ENCODE assay signal across 8 cellular contexts in the genomic region with DNA sequence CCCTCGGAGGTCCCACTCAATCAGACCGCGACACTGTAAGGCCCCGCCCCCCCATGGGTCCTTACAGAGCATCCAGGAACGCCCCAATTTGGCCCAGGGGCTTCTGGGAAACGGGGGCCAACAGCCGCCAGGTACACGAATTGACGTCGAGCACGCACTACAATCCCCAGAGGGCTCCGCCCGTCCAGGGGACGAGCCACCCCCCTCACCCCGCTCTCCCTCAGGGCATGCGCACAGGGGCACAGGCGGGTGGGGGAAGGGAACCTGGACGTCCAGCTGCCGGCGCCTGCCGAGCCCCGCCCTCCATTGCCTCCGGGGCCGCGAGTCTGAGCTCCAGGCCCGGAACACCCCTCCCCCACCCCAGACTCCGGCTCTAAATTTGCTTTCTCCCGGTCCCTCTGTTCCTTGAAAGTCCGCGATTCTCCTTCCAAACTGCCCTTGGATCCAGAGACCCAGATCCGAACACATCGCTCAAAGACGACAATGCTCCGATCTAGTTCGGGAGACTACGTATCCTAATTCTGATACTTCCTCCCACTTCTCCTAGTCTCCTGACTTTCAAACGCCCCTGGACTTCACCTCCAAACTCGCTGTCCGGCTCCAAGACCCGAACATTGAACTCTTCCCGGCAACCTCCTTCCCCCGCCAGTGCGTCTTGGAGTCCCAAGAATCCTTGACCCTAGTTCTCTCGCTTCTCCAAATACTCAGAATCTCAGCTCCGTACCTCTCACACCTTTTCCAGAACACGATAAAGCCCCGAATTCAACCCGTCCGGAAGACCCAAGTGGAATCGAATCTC. TPM values are rescaled to one million over a fixed set of nuclear protein-coding genes. Genes with fewer than 3 reads are reported as not detected.
DNase-seq lines count a peak whose midpoint lies in the region; ATAC-seq, FAIRE-seq and TF ChIP-seq lines count a peak whose summit lies in the region.

No MANE protein-coding gene starts in this region.

- no peak overlapping the region for H3K14ac ChIP-seq in H1 (ENCODE audit: insufficient read length)

- peak overlapping the region; percentile 94 for H3K56ac ChIP-seq in H1 (replicated peaks; ENCODE audit: insufficient read length, low read depth, low read length)
- peak overlapping the region; percentile 100 for H3K56ac ChIP-seq in mesendoderm (ENCODE audit: low read length)

- DNase-seq in COLO668 (lab: John Stamatoyannopoulos, UW; ENCODE audit: unreplicated experiment) (peak; percentile 99), HTR-8/SVneo (ENCODE audit: insufficient read length, low spot score) (peak; percentile 98), NOMO-1 treated with DMSO at 0.1 percent for 48 hours (lab: John Stamatoyannopoulos, UW; ENCODE audit: unreplicated experiment) (peak; percentile 99), H1 (ENCODE audit: low read depth in 1 of 2, low spot score in 2 of 2) (peak; percentile 97 to 99), mesendoderm (peak; percentile 100)
- peak; percentile 100 for DNase-seq in activated CD8-positive, alpha-beta memory T cell treated with anti-CD3 and anti-CD28 coated beads, Interleukin-2, amount 10 ng/mL, durations not matched to agents 7 days and 5 days
- DNase-seq in stimulated activated CD8-positive, alpha-beta memory T cell treated with anti-CD3 and anti-CD28 coated beads, Interleukin-12 subunit alpha, Interleukin-12 subunit beta, amount 100 ng/mL, for 4 hours (ENCODE audit: low read depth) = peak; percentile 97

- peak in 1 of 2 experiments; percentile 59; a peak in 1 of 3 replicates for TF ChIP-seq EP300 in H1 (IDR thresholded peaks at IDR 0.05; ENCODE audit: borderline replicate concordance in 1 of 2, low read depth in 2 of 2, low read length in 2 of 2)

- peak overlapping the region; percentile 97 for H3K27ac Mint-ChIP-seq in activated CD8-positive, alpha-beta memory T cell treated with anti-CD3 and anti-CD28 coated beads, Interleukin-2, amount 10 ng/mL, durations not matched to agents 7 days and 5 days

- peaks cover 22% of the 10 kb centered on the region for H3K4me1 Mint-ChIP-seq in activated CD8-positive, alpha-beta memory T cell treated with anti-CD3 and anti-CD28 coated beads, Interleukin-2, amount 10 ng/mL, durations not matched to agents 7 days and 5 days

- H3K4ac ChIP-seq in H1 (replicated peaks; ENCODE audit: insufficient read length, low read depth, low read length) = peak overlapping the region; percentile 93
- H3K4ac ChIP-seq in mesendoderm (ENCODE audit: low read depth, low read length) = peak overlapping the region; percentile 92

- no peak for TF ChIP-seq RAD21 in H1 (IDR thresholded peaks at IDR 0.05 in 1 of 2, conservative IDR thresholded peaks at IDR 0.05 in 1 of 2; ENCODE audit: low read depth in 2 of 2, low read length in 2 of 2)

- H3K27me3 ChIP-seq in H1 (replicated peaks in 1 of 4; ENCODE audit: control insufficient read depth in 3 of 4, extremely low read depth in 1 of 4, insufficient read depth in 3 of 4, low read length in 3 of 4) = no peaks in the 10 kb centered on the region
- no peaks in the 10 kb centered on the region for H3K27me3 ChIP-seq in mesendoderm (ENCODE audit: insufficient read depth, low read length, poor library complexity)

- H3K9me3 ChIP-seq in H1 (ENCODE audit: insufficient read depth in 2 of 2, low read depth in 1 of 2, low read length in 1 of 2) = no peaks in the 10 kb centered on the region

- peak overlapping the region; percentile 95 for H3K18ac ChIP-seq in H1 (ENCODE audit: extremely low read depth, low read length)
- H3K18ac ChIP-seq in mesendoderm (ENCODE audit: low read length) = peak overlapping the region; percentile 93

- H2BK15ac ChIP-seq in H1 (ENCODE audit: low read length) = no peak overlapping the region
- no peak overlapping the region for H2BK15ac ChIP-seq in mesendoderm (replicated peaks; ENCODE audit: low read depth)

- no peak overlapping the region for H2BK20ac ChIP-seq in H1 (ENCODE audit: low read length)

- H3K79me1 ChIP-seq in H1 (ENCODE audit: low read depth, low read length) (no peaks in the 10 kb centered on the region; the same call in 1 of the 2 replicates), mesendoderm (ENCODE audit: low read length) (peaks cover 11% of the 10 kb centered on the region)

- H3K23ac ChIP-seq in H1 (ENCODE audit: insufficient read length) (no peak overlapping the region), mesendoderm (ENCODE audit: low read length) (peak overlapping the region; percentile 74)

- H3K9ac ChIP-seq in H1 (replicated peaks in 1 of 4; ENCODE audit: extremely low read depth in 1 of 4, low read depth in 3 of 4, low read length in 3 of 4) (peak overlapping the region; percentile 65 to 96 (median 88)), mesendoderm (ENCODE audit: low read length) (peak overlapping the region; percentile 99)

- POLR2A ChIA-PET in H1 (lab: Charles Lee; ENCODE audit: partially characterized antibody) = interaction anchor here (0.7 to 4.4 kb wide), 27 partner anchors 10 to 1139 kb away, joined by 3 to 40 read pairs (median 4); partner anchors contain the start of genes BLVRB, DYRK1B, PRX and SERTAD1

- no peak overlapping the region for H2AFZ ChIP-seq in H1 (ENCODE audit: low read length)

- H3K36me3 Mint-ChIP-seq in activated CD8-positive, alpha-beta memory T cell treated with anti-CD3 and anti-CD28 coated beads, Interleukin-2, amount 10 ng/mL, durations not matched to agents 7 days and 5 days = peaks cover 7% of the 10 kb centered on the region

- H3K27ac ChIP-seq in H1 (ENCODE audit: low read depth, low read length) (peak overlapping the region; percentile 82), mesendoderm (ENCODE audit: low read depth, low read length) (peak overlapping the region; percentile 96)

- H3K79me2 ChIP-seq in H1 (ENCODE audit: control insufficient read depth in 1 of 2, insufficient read depth in 2 of 2, low read length in 2 of 2) (peaks cover 0 to 23% of the 10 kb centered on the region in 2 experiments; a peak in 2 of 4 replicates), mesendoderm (ENCODE audit: control insufficient read depth, insufficient read depth, low read length) (peaks cover 23% of the 10 kb centered on the region)

- peak in 1 of 2 experiments; percentile 10; a peak in 1 of 3 replicates for TF ChIP-seq POLR2A in H1 (IDR thresholded peaks at IDR 0.05; ENCODE audit: control extremely low read depth in 1 of 2, low read depth in 2 of 2, low read length in 2 of 2)

- H3K36me3 ChIP-seq in H1 (ENCODE audit: control insufficient read depth in 2 of 4, insufficient read depth in 4 of 4, low read length in 3 of 4) (peaks cover 9 to 17% (median 11%) of the 10 kb centered on the region in 4 experiments; a peak in 6 of 8 replicates), mesendoderm (ENCODE audit: control insufficient read depth, insufficient read depth, low read length) (peaks cover 2% of the 10 kb centered on the region)

- FAIRE-seq in HTR-8/SVneo (lab: Jason Lieb, UNC) (peak; percentile 85), H1 (lab: Jason Lieb, UNC) (no peak)

- H4K20me1 ChIP-seq in H1 (replicated peaks in 1 of 2; ENCODE audit: control insufficient read depth in 1 of 2, insufficient read depth in 2 of 2, low read length in 2 of 2) = peaks cover 0 to 5% of the 10 kb centered on the region in 2 experiments

- H3K4me3 Mint-ChIP-seq in activated CD8-positive, alpha-beta memory T cell treated with anti-CD3 and anti-CD28 coated beads, Interleukin-2, amount 10 ng/mL, durations not matched to agents 7 days and 5 days = peak overlapping the region; percentile 95

- H3K4me3 ChIP-seq in H1 (ENCODE audit: extremely low read depth in 1 of 4, insufficient read depth in 2 of 4, low read depth in 3 of 4, low read length in 4 of 4) (peak overlapping the region; percentile 97 to 99 (median 98)), mesendoderm (ENCODE audit: low read length) (peak overlapping the region; percentile 100)

- WGBS in H1 (ENCODE audit: extremely low coverage in 1 of 2, insufficient coverage in 1 of 2, insufficient read length in 1 of 2, insufficient replicate concordance in 2 of 2, low coverage in 1 of 2, low lambda C conversion rate in 2 of 2, missing lambda C conversion rate in 1 of 2), 2 experiments = 3% methylated on average over 41 of the region's 50 CpGs; no CpG with 5 or more reads in 1 of the 2 experiments
- WGBS in mesendoderm (ENCODE audit: extremely low coverage, insufficient coverage, low lambda C conversion rate) = no CpG with 5 or more reads among the region's 50 CpGs

- peak overlapping the region; percentile 57 to 77 for H3K4me2 ChIP-seq in H1 (ENCODE audit: insufficient read depth in 1 of 2, low read depth in 2 of 2, low read length in 2 of 2)
- H3K4me2 ChIP-seq in mesendoderm (ENCODE audit: low read length) = peak overlapping the region; percentile 23

- H4K8ac ChIP-seq in H1 (ENCODE audit: extremely low read depth, insufficient read depth, low read length) (no peak overlapping the region), mesendoderm (ENCODE audit: low read depth, low read length) (no peak overlapping the region)

- H3K27me3 Mint-ChIP-seq in activated CD8-positive, alpha-beta memory T cell treated with anti-CD3 and anti-CD28 coated beads, Interleukin-2, amount 10 ng/mL, durations not matched to agents 7 days and 5 days = no peaks in the 10 kb centered on the region

- no peak for TF ChIP-seq CTCF in H1 (IDR thresholded peaks at IDR 0.05; ENCODE audit: control extremely low read depth in 1 of 3, insufficient read depth in 1 of 3, low read depth in 1 of 3, low read length in 3 of 3)

- H3K23me2 ChIP-seq in H1 (ENCODE audit: low read depth, low read length) = peaks cover 7% of the 10 kb centered on the region; the same call in 1 of the 2 replicates

- CTCF ChIA-PET in activated CD8-positive, alpha-beta memory T cell treated with anti-CD3 and anti-CD28 coated beads, Interleukin-2, amount 10 ng/mL, durations not matched to agents 7 days and 5 days (lab: Charles Lee) = interaction anchor here (1.0 to 3.0 kb wide), 12 partner anchors 10 to 162 kb away, joined by 3 to 28 read pairs (median 6); partner anchors contain the start of genes BLVRB and SERTAD1
- CTCF ChIA-PET in H1 (lab: Charles Lee; ENCODE audit: partially characterized antibody) = interaction anchor here (0.9 to 2.1 kb wide), 6 partner anchors 10 to 139 kb away, joined by 3 to 13 read pairs (median 6); partner anchors contain the start of genes BLVRB and SERTAD1

- H2AK5ac ChIP-seq in H1 (ENCODE audit: low read depth, low read length) (peak overlapping the region; percentile 77; the same call in 1 of the 2 replicates), mesendoderm (ENCODE audit: low read length) (peak overlapping the region; percentile 97)

- H2BK5ac ChIP-seq in H1 (ENCODE audit: low read depth, low read length) (peak overlapping the region; percentile 95), mesendoderm (ENCODE audit: low read length) (peak overlapping the region; percentile 99)

- ATAC-seq in GM21367 (IDR thresholded peaks at IDR 0.05; ENCODE audit: unreplicated experiment) = peak; percentile 62
- ATAC-seq in activated CD8-positive, alpha-beta memory T cell treated with anti-CD3 and anti-CD28 coated beads, Interleukin-2, amount 10 ng/mL, durations not matched to agents 7 days and 5 days = peak; percentile 82

- H3K4me1 ChIP-seq in H1 (replicated peaks in 1 of 4; ENCODE audit: control insufficient read depth in 3 of 4, insufficient read depth in 4 of 4, low read length in 3 of 4) (peaks cover 3 to 9% (median 7%) of the 10 kb centered on the region in 4 experiments; a peak in 6 of 7 replicates), mesendoderm (ENCODE audit: control insufficient read depth, low read depth, low read length) (no peaks in the 10 kb centered on the region)

- H4K91ac ChIP-seq in H1 (replicated peaks; ENCODE audit: insufficient read length, low read length) = peak overlapping the region; percentile 52

- no peaks in the 10 kb centered on the region for H3K9me3 Mint-ChIP-seq in activated CD8-positive, alpha-beta memory T cell treated with anti-CD3 and anti-CD28 coated beads, Interleukin-2, amount 10 ng/mL, durations not matched to agents 7 days and 5 days (ENCODE audit: low read depth)

- peak overlapping the region; percentile 47 for H2BK120ac ChIP-seq in H1 (replicated peaks; ENCODE audit: low read depth, low read length)
- peak overlapping the region; percentile 62 for H2BK120ac ChIP-seq in mesendoderm (ENCODE audit: low read depth, low read length)

- peak overlapping the region; percentile 98 for H4K5ac ChIP-seq in H1 (ENCODE audit: insufficient read length, low read depth, low read length)
- no peak overlapping the region for H4K5ac ChIP-seq in mesendoderm (ENCODE audit: low read length)

- H2BK12ac ChIP-seq in H1 (ENCODE audit: low read depth, low read length) = peak overlapping the region; percentile 68; the same call in 1 of the 2 replicates

RNA-seq across cellular contexts. Expression of gene SERTAD3, which starts 0.8 kb away (rescaled TPM):
- total RNA-seq in activated CD8-positive, alpha-beta memory T cell treated with anti-CD3 and anti-CD28 coated beads, Interleukin-2, amount 10 ng/mL, durations not matched to agents 7 days and 5 days = 10 to 100 TPM; 13.4 to 13.7 TPM
- total RNA-seq in H1 (2021; fragmentation: NEBNext Ultra II Directional; extraction: Animal tissue kit (Norgen Biotek cat#: 25700)) = 32.1 and 33.4 TPM in 2 replicates
- 15.1 and 23.5 TPM in 2 replicates for polyA plus RNA-seq in H1 (2011; rRNA removed)
- 14.4 TPM for polyA plus RNA-seq in H1 (2011; cell fraction: cytosol; rRNA removed)
- 17.5 TPM for polyA plus RNA-seq in H1 (2011; cell fraction: nucleus; rRNA removed)
- 19.0 to 27.4 TPM (median 21.0 TPM) in 4 replicates for polyA plus RNA-seq in H1 (2012, experiment 1 of 2)
- 29.2 TPM for polyA plus RNA-seq in H1 (2012, experiment 2 of 2)
- 11.0 TPM for polyA plus RNA-seq in H1 (2013, experiment 1 of 2)
- polyA plus RNA-seq in H1 (2013, experiment 2 of 2) = 10.4 TPM
- 18.8 and 25.3 TPM in 2 replicates for polyA minus RNA-seq in H1 (2011; rRNA and poly(A)+ RNA removed)
- polyA minus RNA-seq in H1 (2011; cell fraction: cytosol; rRNA and poly(A)+ RNA removed) = 34.3 TPM
- polyA minus RNA-seq in H1 (2011; cell fraction: nucleus; rRNA and poly(A)+ RNA removed) = 11.6 TPM
- 8.4 TPM for polyA plus RNA-seq in mesendoderm (2013, experiment 1 of 2)
- 8.1 TPM for polyA plus RNA-seq in mesendoderm (2013, experiment 2 of 2)

RNA-seq across cellular contexts. Expression of gene SERTAD1, which starts 17.5 kb away (rescaled TPM):
- 1 to 10 TPM; 9.4 to 9.6 TPM for total RNA-seq in activated CD8-positive, alpha-beta memory T cell treated with anti-CD3 and anti-CD28 coated beads, Interleukin-2, amount 10 ng/mL, durations not matched to agents 7 days and 5 days
- 4.9 and 5.4 TPM in 2 replicates for total RNA-seq in H1 (2021; fragmentation: NEBNext Ultra II Directional; extraction: Animal tissue kit (Norgen Biotek cat#: 25700))
- polyA plus RNA-seq in H1 (2011; rRNA removed) = 6.6 and 8.0 TPM in 2 replicates
- polyA plus RNA-seq in H1 (2011; cell fraction: cytosol; rRNA removed) = 5.9 TPM
- 5.4 TPM for polyA plus RNA-seq in H1 (2011; cell fraction: nucleus; rRNA removed)
- 3.8 to 5.5 TPM (median 4.9 TPM) in 4 replicates for polyA plus RNA-seq in H1 (2012, experiment 1 of 2)
- polyA plus RNA-seq in H1 (2012, experiment 2 of 2) = 6.4 TPM
- polyA plus RNA-seq in H1 (2013, experiment 1 of 2) = 3.4 TPM
- 3.1 TPM for polyA plus RNA-seq in H1 (2013, experiment 2 of 2)
- 1.3 and 2.1 TPM in 2 replicates for polyA minus RNA-seq in H1 (2011; rRNA and poly(A)+ RNA removed)
- 2.4 TPM for polyA minus RNA-seq in H1 (2011; cell fraction: cytosol; rRNA and poly(A)+ RNA removed)
- 2.6 TPM for polyA minus RNA-seq in H1 (2011; cell fraction: nucleus; rRNA and poly(A)+ RNA removed)
- 2.3 TPM for polyA plus RNA-seq in mesendoderm (2013, experiment 1 of 2)
- polyA plus RNA-seq in mesendoderm (2013, experiment 2 of 2) = 2.5 TPM

RNA-seq across cellular contexts. Expression of gene BLVRB, which starts 22.2 kb away (rescaled TPM):
- 10 to 100 TPM; 12.9 to 23.3 TPM for total RNA-seq in activated CD8-positive, alpha-beta memory T cell treated with anti-CD3 and anti-CD28 coated beads, Interleukin-2, amount 10 ng/mL, durations not matched to agents 7 days and 5 days
- 28.7 and 32.3 TPM in 2 replicates for total RNA-seq in H1 (2021; fragmentation: NEBNext Ultra II Directional; extraction: Animal tissue kit (Norgen Biotek cat#: 25700))
- polyA plus RNA-seq in H1 (2011; rRNA removed) = 182 and 196 TPM in 2 replicates
- 134 TPM for polyA plus RNA-seq in H1 (2011; cell fraction: cytosol; rRNA removed)
- polyA plus RNA-seq in H1 (2011; cell fraction: nucleus; rRNA removed) = 82.5 TPM
- polyA plus RNA-seq in H1 (2012, experiment 1 of 2) = 36.4 to 73.2 TPM (median 66.2 TPM) in 4 replicates
- 60.9 TPM for polyA plus RNA-seq in H1 (2012, experiment 2 of 2)
- 43.5 TPM for polyA plus RNA-seq in H1 (2013, experiment 1 of 2)
- polyA plus RNA-seq in H1 (2013, experiment 2 of 2) = 41.3 TPM
- 37.7 and 38.8 TPM in 2 replicates for polyA minus RNA-seq in H1 (2011; rRNA and poly(A)+ RNA removed)
- polyA minus RNA-seq in H1 (2011; cell fraction: cytosol; rRNA and poly(A)+ RNA removed) = 41.1 TPM
- 29.0 TPM for polyA minus RNA-seq in H1 (2011; cell fraction: nucleus; rRNA and poly(A)+ RNA removed)
- 19.8 TPM for polyA plus RNA-seq in mesendoderm (2013, experiment 1 of 2)
- 20.7 TPM for polyA plus RNA-seq in mesendoderm (2013, experiment 2 of 2)

RNA-seq across cellular contexts. Expression of gene SPTBN4, which starts 23.5 kb away (rescaled TPM):
- under 1 TPM; 0.30 to 0.44 TPM for total RNA-seq in activated CD8-positive, alpha-beta memory T cell treated with anti-CD3 and anti-CD28 coated beads, Interleukin-2, amount 10 ng/mL, durations not matched to agents 7 days and 5 days
- 1.9 and 3.4 TPM in 2 replicates for total RNA-seq in H1 (2021; fragmentation: NEBNext Ultra II Directional; extraction: Animal tissue kit (Norgen Biotek cat#: 25700))
- polyA plus RNA-seq in H1 (2011; rRNA removed) = 3.0 and 4.7 TPM in 2 replicates
- polyA plus RNA-seq in H1 (2011; cell fraction: cytosol; rRNA removed) = 5.7 TPM
- polyA plus RNA-seq in H1 (2011; cell fraction: nucleus; rRNA removed) = 6.7 TPM
- polyA plus RNA-seq in H1 (2012, experiment 1 of 2) = 3.3 to 7.4 TPM (median 5.5 TPM) in 4 replicates
- 2.0 TPM for polyA plus RNA-seq in H1 (2012, experiment 2 of 2)
- 2.4 TPM for polyA plus RNA-seq in H1 (2013, experiment 1 of 2)
- 1.8 TPM for polyA plus RNA-seq in H1 (2013, experiment 2 of 2)
- 1.3 and 2.0 TPM in 2 replicates for polyA minus RNA-seq in H1 (2011; rRNA and poly(A)+ RNA removed)
- 1.8 TPM for polyA minus RNA-seq in H1 (2011; cell fraction: cytosol; rRNA and poly(A)+ RNA removed)
- polyA minus RNA-seq in H1 (2011; cell fraction: nucleus; rRNA and poly(A)+ RNA removed) = 1.6 TPM
- 0.25 TPM for polyA plus RNA-seq in mesendoderm (2013, experiment 1 of 2)
- polyA plus RNA-seq in mesendoderm (2013, experiment 2 of 2) = 0.22 TPM

RNA-seq across cellular contexts. Expression of gene PRX, which starts 30.2 kb away (rescaled TPM):
- total RNA-seq in activated CD8-positive, alpha-beta memory T cell treated with anti-CD3 and anti-CD28 coated beads, Interleukin-2, amount 10 ng/mL, durations not matched to agents 7 days and 5 days = 1 to 10 TPM in 1 of 2 experiments, under 1 TPM in 1; 0.80 to 1.1 TPM
- 5.8 and 6.0 TPM in 2 replicates for total RNA-seq in H1 (2021; fragmentation: NEBNext Ultra II Directional; extraction: Animal tissue kit (Norgen Biotek cat#: 25700))
- 2.8 and 3.8 TPM in 2 replicates for polyA plus RNA-seq in H1 (2011; rRNA removed)
- 5.0 TPM for polyA plus RNA-seq in H1 (2011; cell fraction: cytosol; rRNA removed)
- polyA plus RNA-seq in H1 (2011; cell fraction: nucleus; rRNA removed) = 5.2 TPM
- polyA plus RNA-seq in H1 (2012, experiment 1 of 2) = 5.4 to 9.9 TPM (median 8.0 TPM) in 4 replicates
- 4.6 TPM for polyA plus RNA-seq in H1 (2012, experiment 2 of 2)
- polyA plus RNA-seq in H1 (2013, experiment 1 of 2) = 2.8 TPM
- 2.9 TPM for polyA plus RNA-seq in H1 (2013, experiment 2 of 2)
- 1.9 and 2.1 TPM in 2 replicates for polyA minus RNA-seq in H1 (2011; rRNA and poly(A)+ RNA removed)
- 1.7 TPM for polyA minus RNA-seq in H1 (2011; cell fraction: cytosol; rRNA and poly(A)+ RNA removed)
- polyA minus RNA-seq in H1 (2011; cell fraction: nucleus; rRNA and poly(A)+ RNA removed) = 4.2 TPM
- 1.1 TPM for polyA plus RNA-seq in mesendoderm (2013, experiment 1 of 2)
- polyA plus RNA-seq in mesendoderm (2013, experiment 2 of 2) = 1.5 TPM

Comparison
In these comparisons a context has a peak if more than half of its experiments do, and no peak if none do; other contexts are left out.
1. Peak in every context shown above with its lines: DNase-seq, ATAC-seq, H3K4me3 ChIP-seq and H3K27ac ChIP-seq.